ENCODE assay signal across 9 cellular contexts in genomic region chr6:129500958-129501381, GRCh38.
DNase-seq lines count a peak whose midpoint lies in the region; ATAC-seq lines count a peak whose summit lies in the region.
"Had no signal": no experiment of that assay in that cellular context is flagged by ENCODE, and none has a peak within 500 bp of the region (broad histone marks: within the 10 kb centered on the region; RNA-seq: fewer than 3 reads in every experiment).

No MANE protein-coding gene starts in this region.

- H3K4me1 ChIP-seq in ACC112 (ENCODE audit: control insufficient read depth, insufficient read depth, low read length, unreplicated experiment) (peaks cover 53% of the 10 kb centered on the region), GM23248 (ENCODE audit: insufficient read depth) (peaks cover 40% of the 10 kb centered on the region), iPS-18a (ENCODE audit: control insufficient read depth, low read depth, low read length) (peaks cover 20% of the 10 kb centered on the region)

- H3K4me3 ChIP-seq in ACC112 (ENCODE audit: low read depth, low read length) (peak overlapping the region; percentile 22; the same call in 1 of the 2 replicates), GM23248 (no peak overlapping the region), iPS-18a (ENCODE audit: low read length) (no peak overlapping the region)

- no peaks in the 10 kb centered on the region for H3K79me2 ChIP-seq in ACC112 (ENCODE audit: control insufficient read depth, insufficient read depth, low read length, unreplicated experiment)
- H3K79me2 ChIP-seq in GM23248 (ENCODE audit: insufficient read depth), result no peaks in the 10 kb centered on the region

- in situ Hi-C loops in GM23248 (cut with MboI), result no loop called here

- H4K20me1 ChIP-seq in GM23248 (ENCODE audit: insufficient read depth), result no peaks in the 10 kb centered on the region

- H3K36me3 ChIP-seq in ACC112 (ENCODE audit: insufficient read depth, low read length) (no peaks in the 10 kb centered on the region), GM23248 (ENCODE audit: low read depth) (no peaks in the 10 kb centered on the region), iPS-18a (ENCODE audit: control insufficient read depth, low read depth, low read length) (no peaks in the 10 kb centered on the region)

- peak; percentile 29 for DNase-seq in GM23248
- DNase-seq in SW480 (ENCODE audit: low spot score), result peak; percentile 16
- no peak for DNase-seq in NCI-H2196 (lab: John Stamatoyannopoulos, UW; ENCODE audit: unreplicated experiment)
- no peak for DNase-seq in mucosa of gallbladder (ENCODE audit: low spot score)
- no peak for DNase-seq in NCI-H1436 (lab: John Stamatoyannopoulos, UW)
- DNase-seq: T-cell had no signal

- peaks cover 42% of the 10 kb centered on the region for H3F3A ChIP-seq in GM23248 (ENCODE audit: insufficient read depth)

- H2AFZ ChIP-seq in ACC112 (ENCODE audit: low read length, unreplicated experiment) (peak overlapping the region; percentile 70), GM23248 (no peak overlapping the region)

- no peaks in the 10 kb centered on the region for H3K27me3 ChIP-seq in ACC112 (ENCODE audit: insufficient read depth, low read length)
- no peaks in the 10 kb centered on the region for H3K27me3 ChIP-seq in GM23248 (replicated peaks; ENCODE audit: insufficient read depth)
- H3K27me3 ChIP-seq in iPS-18a (ENCODE audit: control insufficient read depth, insufficient read depth, low read length), result no peaks in the 10 kb centered on the region

- 84 to 86% methylated on average over 10 of the region's 10 CpGs for WGBS in GM23248 (ENCODE audit: low coverage in 1 of 2, low lambda C conversion rate in 2 of 2, missing lambda C conversion rate in 2 of 2), 2 experiments

- no peak for ATAC-seq in HG03039 (IDR thresholded peaks at IDR 0.05; ENCODE audit: unreplicated experiment)

- H3K9ac ChIP-seq in GM23248 (no peak overlapping the region), iPS-18a (ENCODE audit: low read length) (peak overlapping the region; percentile 15)

- H3K9me3 ChIP-seq in GM23248 (ENCODE audit: low read depth) (no peaks in the 10 kb centered on the region), iPS-18a (ENCODE audit: control insufficient read depth, low read depth, low read length) (no peaks in the 10 kb centered on the region)

- no peaks in the 10 kb centered on the region for H3K9me2 ChIP-seq in GM23248 (ENCODE audit: insufficient read depth)

- H3K27ac ChIP-seq in ACC112 (ENCODE audit: low read depth, low read length), result peak overlapping the region; percentile 84
- H3K27ac ChIP-seq in GM23248, result peak overlapping the region; percentile 24
- no peak overlapping the region for H3K27ac ChIP-seq in iPS-18a (ENCODE audit: low read length)

- no peak overlapping the region for H3K4me2 ChIP-seq in GM23248 (ENCODE audit: unreplicated experiment)

Comparison
In these comparisons a context has a peak if more than half of its experiments do, and no peak if none do; other contexts are left out.
1. DNase-seq: peak in GM23248 (single experiment) and SW480 (single experiment); none in NCI-H2196 (single experiment), mucosa of gallbladder (single experiment) and NCI-H1436 (single experiment).